ENCODE assay signal across 20 cellular contexts in the genomic region with DNA sequence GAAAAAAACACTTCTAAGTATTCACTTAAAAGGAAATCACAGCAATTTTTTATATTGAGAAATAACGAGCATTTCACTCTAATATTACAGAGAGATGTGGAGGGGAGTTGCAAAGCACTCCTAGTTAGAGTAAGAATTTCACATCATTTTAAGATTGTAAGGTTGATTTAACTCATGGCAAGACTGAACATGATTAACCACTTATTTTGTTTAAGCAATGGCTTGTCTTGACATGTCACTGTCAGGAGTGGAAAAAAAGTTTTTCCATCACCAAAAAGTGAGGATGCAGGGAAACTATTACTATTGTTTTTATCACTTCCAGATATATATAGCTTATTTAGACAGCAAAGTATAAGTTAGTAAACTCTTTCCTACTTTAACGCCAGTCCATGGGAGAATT. TPM values are rescaled to one million over a fixed set of nuclear protein-coding genes. Genes with fewer than 3 reads are reported as not detected.
"Had no signal": no experiment of that assay in that cellular context is flagged by ENCODE, and none has a peak within 500 bp of the region (broad histone marks: within the 10 kb centered on the region; RNA-seq: fewer than 3 reads in every experiment).

No MANE protein-coding gene starts in this region.

- H3K27me3 ChIP-seq: esophagus squamous epithelium, neural progenitor cell, pancreas, right lobe of liver, testis had no signal

- H3K9me3 ChIP-seq: esophagus squamous epithelium, pancreas, right lobe of liver, testis had no signal

- H3K4me3 ChIP-seq: esophagus squamous epithelium, neural progenitor cell, pancreas, right lobe of liver, testis had no signal

- H3K27ac ChIP-seq: neural progenitor cell, pancreas, right lobe of liver, testis had no signal

- H3K4me2 ChIP-seq: neural progenitor cell had no signal

- H3K9ac ChIP-seq: neural progenitor cell had no signal

- FAIRE-seq: colon, pancreas, small intestine, TTC549 had no signal

- H3K36me3 ChIP-seq: esophagus squamous epithelium, neural progenitor cell, pancreas, right lobe of liver had no signal

- H2AFZ ChIP-seq: neural progenitor cell had no signal

- ATAC-seq: naive thymus-derived CD4-positive, alpha-beta T cell; pancreas; right lobe of liver; stimulated activated naive CD8-positive, alpha-beta T cell treated with anti-CD3 and anti-CD28 coated beads, Interleukin-15, amount 100 ng/mL, for 72 hours had no signal

- DNase-seq: activated B cell treated with CpG ODN at 0.5 μM for 24 hours; activated CD4-positive, alpha-beta memory T cell treated with anti-CD3 and anti-CD28 coated beads for 36 hours; activated CD4-positive, alpha-beta T cell treated with anti-CD3 and anti-CD28 coated beads for 4 hours; activated T-cell treated with anti-CD3 and anti-CD28 coated beads for 4 hours; amniotic stem cell; caudate nucleus; esophagus squamous epithelium; mesenchymal stem cell; naive thymus-derived CD4-positive, alpha-beta T cell; pancreas; right lobe of liver; small intestine; stimulated activated CD4-positive, alpha-beta T cell treated with anti-CD3 and anti-CD28 coated beads, Interleukin-15, amount 100 ng/mL, for 24 hours; stimulated activated CD4-positive, alpha-beta T cell treated with anti-CD3 and anti-CD28 coated beads, Interleukin-2, amount 100 ng/mL, for 48 hours; stimulated activated naive CD8-positive, alpha-beta T cell treated with anti-CD3 and anti-CD28 coated beads, Interleukin-15, amount 100 ng/mL, for 72 hours; testis had no signal

- H3K4me1 ChIP-seq: neural progenitor cell, pancreas, right lobe of liver, testis had no signal

RNA-seq across cellular contexts. Expression of gene CD36, which starts 27.1 kb away (rescaled TPM):
- total RNA-seq: activated CD4-positive, alpha-beta memory T cell treated with anti-CD3 and anti-CD28 coated beads for 36 hours; activated T-helper 1 cell treated with anti-CD3 and anti-CD28 coated beads, Interleukin-12 subunit alpha, Interleukin-12 subunit beta, Interleukin-2, Interleukin-4 antibody, amounts not matched to agents 30 ng/mL and 10 ng/mL and 1 ng/mL, durations not matched to agents 14 hours and 24 hours and 36 hours had no signal
